Comparison of ENCODE assay signal across 8 cellular contexts in the genomic region with DNA sequence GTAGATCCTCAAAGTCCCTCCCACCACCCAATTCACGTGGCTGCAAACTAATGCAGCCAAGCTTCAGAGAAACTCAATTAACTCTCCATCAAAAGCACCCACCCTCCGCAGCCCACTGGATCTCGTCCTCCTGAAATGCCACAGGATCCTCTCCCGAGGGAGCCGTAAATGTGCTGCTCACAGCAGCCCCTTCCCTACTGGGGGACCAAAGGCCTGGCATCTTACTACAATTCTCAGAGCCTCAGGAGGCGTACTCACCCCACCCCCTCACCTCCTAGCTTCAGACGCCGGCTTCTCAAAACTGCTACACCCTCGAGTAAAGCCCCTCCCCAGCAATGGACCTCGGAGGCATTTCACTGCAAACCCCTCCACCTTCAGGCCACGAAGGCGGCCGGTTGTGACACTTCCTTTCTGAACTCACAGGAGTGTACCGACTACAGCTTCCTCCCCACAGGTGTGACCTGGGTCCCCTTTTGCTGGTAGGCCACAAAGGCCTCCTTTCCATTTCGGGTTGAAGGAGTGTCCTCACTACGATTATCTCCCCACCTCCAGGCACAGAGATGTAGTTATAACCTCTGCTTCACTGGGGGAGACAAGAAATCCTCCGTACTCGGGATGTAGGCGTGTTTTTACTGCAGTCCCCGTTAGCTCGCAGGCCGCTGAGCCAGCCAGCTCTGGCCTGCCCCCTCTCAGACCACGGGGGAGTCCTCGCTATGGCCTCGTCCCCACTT. TPM values are rescaled to one million over a fixed set of nuclear protein-coding genes. Genes with fewer than 3 reads are reported as not detected.
DNase-seq lines count a peak whose midpoint lies in the region; ATAC-seq, FAIRE-seq and TF ChIP-seq lines count a peak whose summit lies in the region.

No MANE protein-coding gene starts in this region.

- H3K27me3 ChIP-seq in breast epithelium, result no peaks in the 10 kb centered on the region
- no peaks in the 10 kb centered on the region for H3K27me3 ChIP-seq in layer of hippocampus (ENCODE audit: control insufficient read depth, insufficient read depth, low read length)

- TF ChIP-seq CTCF in NB4 (IDR thresholded peaks at IDR 0.05; ENCODE audit: low read depth, low read length) (no peak), WTC11 (IDR thresholded peaks at IDR 0.05) (no peak), breast epithelium (IDR thresholded peaks at IDR 0.05) (no peak)

- no peaks in the 10 kb centered on the region for H3K9me3 Mint-ChIP-seq in WTC11

- H3K27me3 Mint-ChIP-seq in WTC11 (ENCODE audit: low read depth), result no peaks in the 10 kb centered on the region

- H3K27ac ChIP-seq in breast epithelium (peak overlapping the region; percentile 99), layer of hippocampus (ENCODE audit: low read depth, low read length) (peak overlapping the region; percentile 98)

- H3K9me3 ChIP-seq in breast epithelium, result no peaks in the 10 kb centered on the region

- peaks cover 45% of the 10 kb centered on the region for H3K4me1 Mint-ChIP-seq in WTC11

- DNase-seq in GM12891 (ENCODE audit: insufficient read length, low spot score) (peak; percentile 29), HEK293T (ENCODE audit: extremely low spot score) (peak; percentile 53), NB4 (ENCODE audit: low read depth) (peak; percentile 77), WTC11 (ENCODE audit: low spot score) (peak; percentile 45), breast epithelium (ENCODE audit: low spot score in 2 of 2) (peak in 1 of 2 donors; percentile 34), OCI-M2 (lab: John Stamatoyannopoulos, UW; ENCODE audit: unreplicated experiment) (no peak)
- peak; percentile 45 for DNase-seq in stimulated activated CD4-positive, alpha-beta T cell treated with anti-CD3 and anti-CD28 coated beads, Interleukin-2, amount 100 ng/mL, for 48 hours

- TF ChIP-seq POLR2A in GM12891 (IDR thresholded peaks at IDR 0.05; ENCODE audit: low read depth, low read length), result no peak; the same call in 1 of the 2 replicates
- TF ChIP-seq POLR2A in NB4 (IDR thresholded peaks at IDR 0.05; ENCODE audit: extremely low read depth, insufficient read length), result no peak
- no peak for TF ChIP-seq POLR2A in breast epithelium (IDR thresholded peaks at IDR 0.05)

- intact Hi-C loops in breast epithelium (cut with DNase I; ENCODE audit: low total_unique reads), result no loop called here

- POLR2A ChIA-PET in HEK293T (lab: Yijun Ruan, JAX), result interaction anchor here (0.6 to 4.2 kb wide), 15 partner anchors 9 to 290 kb away, joined by 3 to 44 read pairs (median 4); a partner anchor contains a TSS
- POLR2A ChIA-PET in WTC11 (lab: Charles Lee), result interaction anchor here (0.5 to 1.4 kb wide), 7 partner anchors 30 to 122 kb away, joined by 3 to 16 read pairs (median 4); a partner anchor contains a TSS

- peaks cover 7% of the 10 kb centered on the region for H3K36me3 Mint-ChIP-seq in WTC11

- peak; percentile 40 for ATAC-seq in WTC11

- no peaks in the 10 kb centered on the region for H3K36me3 ChIP-seq in breast epithelium

- peak overlapping the region; percentile 96 for H3K4me3 Mint-ChIP-seq in WTC11

- peak; percentile 92 for FAIRE-seq in GM12891 (lab: Jason Lieb, UNC)

- CTCF ChIA-PET in HEK293T (lab: Yijun Ruan, JAX) (interaction anchor here (1.0 to 1.2 kb wide), 2 partner anchors 36 to 45 kb away, joined by 3 to 4 read pairs; no protein-coding TSS in a partner anchor), WTC11 (lab: Charles Lee) (interaction anchor here (0.5 to 1.4 kb wide), 6 partner anchors 43 to 370 kb away, joined by 3 to 12 read pairs (median 4); a partner anchor contains a TSS)

- H3K27ac Mint-ChIP-seq in WTC11, result peak overlapping the region; percentile 100

- H3K4me1 ChIP-seq in breast epithelium, result peaks cover 3 to 14% of the 10 kb centered on the region in 2 donors

- H3K4me3 ChIP-seq in NB4 (ENCODE audit: low read depth, low read length) (peak overlapping the region; percentile 99), breast epithelium (peak overlapping the region; percentile 72 to 93 (median 85))

TF ChIP-seq in GM12891, 5 proteins besides CTCF, POLR2A, EP300 and RAD21:
- TF ChIP-seq TAF1 (IDR thresholded peaks at IDR 0.05; ENCODE audit: low read depth, low read length) (no peak), POU2F2 (IDR thresholded peaks at IDR 0.05; ENCODE audit: low read depth, low read length) (peak; percentile 55; the same call in 1 of the 2 replicates), POLR2AphosphoS5 (IDR thresholded peaks at IDR 0.05; ENCODE audit: low read depth, low read length) (peak; percentile 84; the same call in 1 of the 2 replicates), PAX5 (IDR thresholded peaks at IDR 0.05; ENCODE audit: insufficient read depth, low read length, severe bottlenecking) (no peak), SPI1 (IDR thresholded peaks at IDR 0.05; ENCODE audit: low read depth, low read length) (peak; percentile 60)

TF ChIP-seq in HEK293T, 16 proteins besides CTCF, POLR2A, EP300 and RAD21:
- TF ChIP-seq ZNF384 (IDR thresholded peaks at IDR 0.05) (no peak), L3MBTL2 (conservative IDR thresholded peaks at IDR 0.05) (peak; percentile 22; the same call in 1 of the 2 replicates)
TF ChIP-seq in HEK293T: peak in this region for 1.

TF ChIP-seq in WTC11, 78 proteins besides CTCF, POLR2A, EP300 and RAD21 (continues in another document):
- TF ChIP-seq RORB (CRISPR knock-in tag; IDR thresholded peaks at IDR 0.05) (no peak), ZNF423 (CRISPR knock-in tag; IDR thresholded peaks at IDR 0.05) (no peak), PRRX2 (CRISPR knock-in tag; IDR thresholded peaks at IDR 0.05) (0 out of 2 replicates have a peak, but pooled peaks have one; percentile 70), GABPB1 (CRISPR knock-in tag; IDR thresholded peaks at IDR 0.05) (no peak), NFE2L1 (CRISPR knock-in tag; IDR thresholded peaks at IDR 0.05) (peak; percentile 25; the same call in 1 of the 2 replicates), EMX1 (CRISPR knock-in tag; IDR thresholded peaks at IDR 0.05) (peak; percentile 73), CBFB (CRISPR knock-in tag; IDR thresholded peaks at IDR 0.05; ENCODE audit: low read depth) (no peak), ZNF396 (CRISPR knock-in tag; IDR thresholded peaks at IDR 0.05; ENCODE audit: borderline replicate concordance) (no peak), SP1 (CRISPR knock-in tag; conservative IDR thresholded peaks at IDR 0.05) (no peak), ETV6 (CRISPR knock-in tag; IDR thresholded peaks at IDR 0.05) (0 out of 2 replicates have a peak, but pooled peaks have one; percentile 14), ZNF416 (CRISPR knock-in tag; IDR thresholded peaks at IDR 0.05) (peak; percentile 64; the same call in 1 of the 2 replicates)
- TF ChIP-seq, protein P1, sequence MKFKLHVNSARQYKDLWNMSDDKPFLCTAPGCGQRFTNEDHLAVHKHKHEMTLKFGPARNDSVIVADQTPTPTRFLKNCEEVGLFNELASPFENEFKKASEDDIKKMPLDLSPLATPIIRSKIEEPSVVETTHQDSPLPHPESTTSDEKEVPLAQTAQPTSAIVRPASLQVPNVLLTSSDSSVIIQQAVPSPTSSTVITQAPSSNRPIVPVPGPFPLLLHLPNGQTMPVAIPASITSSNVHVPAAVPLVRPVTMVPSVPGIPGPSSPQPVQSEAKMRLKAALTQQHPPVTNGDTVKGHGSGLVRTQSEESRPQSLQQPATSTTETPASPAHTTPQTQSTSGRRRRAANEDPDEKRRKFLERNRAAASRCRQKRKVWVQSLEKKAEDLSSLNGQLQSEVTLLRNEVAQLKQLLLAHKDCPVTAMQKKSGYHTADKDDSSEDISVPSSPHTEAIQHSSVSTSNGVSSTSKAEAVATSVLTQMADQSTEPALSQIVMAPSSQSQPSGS (CRISPR knock-in tag; IDR thresholded peaks at IDR 0.05; ENCODE audit: borderline replicate concordance, low read depth), result no peak
- TF ChIP-seq, protein P2, sequence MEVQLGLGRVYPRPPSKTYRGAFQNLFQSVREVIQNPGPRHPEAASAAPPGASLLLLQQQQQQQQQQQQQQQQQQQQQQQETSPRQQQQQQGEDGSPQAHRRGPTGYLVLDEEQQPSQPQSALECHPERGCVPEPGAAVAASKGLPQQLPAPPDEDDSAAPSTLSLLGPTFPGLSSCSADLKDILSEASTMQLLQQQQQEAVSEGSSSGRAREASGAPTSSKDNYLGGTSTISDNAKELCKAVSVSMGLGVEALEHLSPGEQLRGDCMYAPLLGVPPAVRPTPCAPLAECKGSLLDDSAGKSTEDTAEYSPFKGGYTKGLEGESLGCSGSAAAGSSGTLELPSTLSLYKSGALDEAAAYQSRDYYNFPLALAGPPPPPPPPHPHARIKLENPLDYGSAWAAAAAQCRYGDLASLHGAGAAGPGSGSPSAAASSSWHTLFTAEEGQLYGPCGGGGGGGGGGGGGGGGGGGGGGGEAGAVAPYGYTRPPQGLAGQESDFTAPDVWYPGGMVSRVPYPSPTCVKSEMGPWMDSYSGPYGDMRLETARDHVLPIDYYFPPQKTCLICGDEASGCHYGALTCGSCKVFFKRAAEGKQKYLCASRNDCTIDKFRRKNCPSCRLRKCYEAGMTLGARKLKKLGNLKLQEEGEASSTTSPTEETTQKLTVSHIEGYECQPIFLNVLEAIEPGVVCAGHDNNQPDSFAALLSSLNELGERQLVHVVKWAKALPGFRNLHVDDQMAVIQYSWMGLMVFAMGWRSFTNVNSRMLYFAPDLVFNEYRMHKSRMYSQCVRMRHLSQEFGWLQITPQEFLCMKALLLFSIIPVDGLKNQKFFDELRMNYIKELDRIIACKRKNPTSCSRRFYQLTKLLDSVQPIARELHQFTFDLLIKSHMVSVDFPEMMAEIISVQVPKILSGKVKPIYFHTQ (CRISPR knock-in tag; IDR thresholded peaks at IDR 0.05), result peak; percentile 23

RNA-seq across cellular contexts. Expression of a gene that starts 0.7 kb away (rescaled TPM):
- 160 TPM for polyA plus RNA-seq in GM12891 (2012; ENCODE audit: low read depth, missing spikeins)
- total RNA-seq in WTC11 (2021), result 287 to 312 TPM (median 299 TPM) in 3 replicates
- 100 to 1,000 TPM in 2 of 3 donors, 10 to 100 TPM in 1; 41.1 to 135 (median 117) TPM for total RNA-seq in breast epithelium

RNA-seq across cellular contexts. Expression of a gene that starts 0.7 kb away (rescaled TPM):
- 34.0 TPM for polyA plus RNA-seq in GM12891 (2012; ENCODE audit: low read depth, missing spikeins)
- total RNA-seq in WTC11 (2021) (125 to 163 TPM (median 160 TPM) in 3 replicates), breast epithelium (10 to 100 TPM; 22.7 to 40.1 (median 34.4) TPM)

RNA-seq across cellular contexts. Expression of a gene that starts 35.2 kb away (rescaled TPM):
- 23.4 TPM for polyA plus RNA-seq in GM12891 (2012; ENCODE audit: low read depth, missing spikeins)
- total RNA-seq in WTC11 (2021) (36.1 to 39.8 TPM (median 36.8 TPM) in 3 replicates), breast epithelium (10 to 100 TPM; 31.7 to 39.7 (median 36.1) TPM)

RNA-seq across cellular contexts. Expression of a gene that starts 35.2 kb away (rescaled TPM):
- 268 TPM for polyA plus RNA-seq in GM12891 (2012; ENCODE audit: low read depth, missing spikeins)
- total RNA-seq in WTC11 (2021) (213 to 249 TPM (median 245 TPM) in 3 replicates), breast epithelium (100 to 1,000 TPM; 231 to 348 (median 306) TPM)

RNA-seq across cellular contexts. Expression of a gene that starts 48.3 kb away (rescaled TPM):
- polyA plus RNA-seq in GM12891 (2012; ENCODE audit: low read depth, missing spikeins), result 7.5 TPM
- total RNA-seq in WTC11 (2021), result 3.5 to 8.6 TPM (median 8.4 TPM) in 3 replicates
- total RNA-seq in breast epithelium, result 1 to 10 TPM; 3.4 to 9.2 (median 3.4) TPM
